ENCODE assay signal across 16 cellular contexts in genomic region chr7:137462847-137463246, GRCh38.
"Had no signal": no experiment of that assay in that cellular context is flagged by ENCODE, and none has a peak within 500 bp of the region (broad histone marks: within the 10 kb centered on the region; RNA-seq: fewer than 3 reads in every experiment).

No MANE protein-coding gene starts in this region.

- H3K4me3 Mint-ChIP-seq: activated CD8-positive, alpha-beta memory T cell treated with anti-CD3 and anti-CD28 coated beads, Interleukin-2, amount 10 ng/mL, durations not matched to agents 7 days and 5 days; activated T-cell treated with anti-CD3 and anti-CD28 coated beads, Interleukin-2, amount 50 U/mL, for 24 hours; brain; endodermal cell; mesothelial cell of epicardium; stimulated activated naive B cell treated with anti-CD40 and anti-IgM and Interleukin-4, amounts not matched to agents 10 μg/mL and 1 μg/mL and 100 μg/mL, for 72 hours; type B pancreatic cell had no signal

- DNase-seq: activated CD4-positive, alpha-beta T cell treated with anti-CD3 and anti-CD28 coated beads, Interleukin-2, amount 50 U/mL, for 48 hours; activated CD8-positive, alpha-beta memory T cell treated with anti-CD3 and anti-CD28 coated beads, Interleukin-2, amount 10 ng/mL, durations not matched to agents 7 days and 5 days; activated effector memory CD4-positive, alpha-beta T cell treated with anti-CD3 and anti-CD28 coated beads, Interleukin-2, amount 50 U/mL, for 16 hours; activated T-cell treated with anti-CD3 and anti-CD28 coated beads, Interleukin-2, amount 50 U/mL, for 24 hours; cerebellar nuclear complex; endodermal cell; hypothalamus; kidney glomerular epithelial cell; posterior cingulate gyrus; stimulated activated CD4-positive, alpha-beta T cell treated with anti-CD3 and anti-CD28 coated beads, Interleukin-2, amount 100 ng/mL, for 24 hours; stimulated activated naive B cell treated with anti-CD40 and anti-IgM and Interleukin-4, amounts not matched to agents 10 μg/mL and 1 μg/mL and 100 μg/mL, for 72 hours had no signal

- H3K36me3 Mint-ChIP-seq: activated CD8-positive, alpha-beta memory T cell treated with anti-CD3 and anti-CD28 coated beads, Interleukin-2, amount 10 ng/mL, durations not matched to agents 7 days and 5 days; activated naive CD4-positive, alpha-beta T cell treated with anti-CD3 and anti-CD28 coated beads, Interleukin-2, amount 50 U/mL, for 72 hours; mesothelial cell of epicardium; stimulated activated naive B cell treated with anti-CD40 and anti-IgM and Interleukin-4, amounts not matched to agents 10 μg/mL and 1 μg/mL and 100 μg/mL, for 72 hours had no signal

- H3K9me3 Mint-ChIP-seq: activated naive CD4-positive, alpha-beta T cell treated with anti-CD3 and anti-CD28 coated beads, Interleukin-2, amount 50 U/mL, for 72 hours; activated T-cell treated with anti-CD3 and anti-CD28 coated beads, Interleukin-2, amount 50 U/mL, for 24 hours; endodermal cell; mesothelial cell of epicardium; stimulated activated naive B cell treated with anti-CD40 and anti-IgM and Interleukin-4, amounts not matched to agents 10 μg/mL and 1 μg/mL and 100 μg/mL, for 72 hours; type B pancreatic cell had no signal

- ATAC-seq: activated CD4-positive, CD25-positive, alpha-beta regulatory T cell treated with anti-CD3 and anti-CD28 coated beads, Interleukin-2, amount 50 U/mL, for 24 hours; activated CD8-positive, alpha-beta memory T cell treated with anti-CD3 and anti-CD28 coated beads, Interleukin-2, amount 10 ng/mL, durations not matched to agents 7 days and 5 days; stimulated activated naive B cell treated with anti-CD40 and anti-IgM and Interleukin-4, amounts not matched to agents 10 μg/mL and 1 μg/mL and 100 μg/mL, for 72 hours had no signal

- H3K4me1 Mint-ChIP-seq: activated CD8-positive, alpha-beta memory T cell treated with anti-CD3 and anti-CD28 coated beads, Interleukin-2, amount 10 ng/mL, durations not matched to agents 7 days and 5 days; brain; stimulated activated naive B cell treated with anti-CD40 and anti-IgM and Interleukin-4, amounts not matched to agents 10 μg/mL and 1 μg/mL and 100 μg/mL, for 72 hours had no signal

- H3K27ac Mint-ChIP-seq: activated CD8-positive, alpha-beta memory T cell treated with anti-CD3 and anti-CD28 coated beads, Interleukin-2, amount 10 ng/mL, durations not matched to agents 7 days and 5 days; activated naive CD4-positive, alpha-beta T cell treated with anti-CD3 and anti-CD28 coated beads, Interleukin-2, amount 50 U/mL, for 72 hours; activated T-cell treated with anti-CD3 and anti-CD28 coated beads, Interleukin-2, amount 50 U/mL, for 24 hours; endodermal cell; mesothelial cell of epicardium; stimulated activated naive B cell treated with anti-CD40 and anti-IgM and Interleukin-4, amounts not matched to agents 10 μg/mL and 1 μg/mL and 100 μg/mL, for 72 hours; type B pancreatic cell had no signal

- H3K27me3 Mint-ChIP-seq: activated CD8-positive, alpha-beta memory T cell treated with anti-CD3 and anti-CD28 coated beads, Interleukin-2, amount 10 ng/mL, durations not matched to agents 7 days and 5 days; brain; type B pancreatic cell had no signal
